26 cellular contexts compared by ENCODE assay signal in genomic region chr7:79646278-79646677, GRCh38.
"Had no signal": no experiment of that assay in that cellular context is flagged by ENCODE, and none has a peak within 500 bp of the region (broad histone marks: within the 10 kb centered on the region; RNA-seq: fewer than 3 reads in every experiment).

No MANE protein-coding gene starts in this region.

- H3K4me3 ChIP-seq: colonic mucosa, esophagus squamous epithelium, gastrocnemius medialis, heart right ventricle, left lung, lower lobe of right lung, mucosa of descending colon had no signal

- H3K9me3 ChIP-seq: colonic mucosa, esophagus squamous epithelium, gastrocnemius medialis, heart right ventricle, lower lobe of right lung, mucosa of descending colon had no signal

- DNase-seq: colonic mucosa; cortex of kidney; effector CD8-positive, alpha-beta T cell; effector memory CD8-positive, alpha-beta T cell; endodermal cell; erythroblast; esophagus squamous epithelium; foreskin fibroblast; foreskin melanocyte; gastrocnemius medialis; glutamatergic neuron; head of caudate nucleus; heart right ventricle; hippocampal formation; left cardiac atrium; left lung; left ventricle myocardium superior; lower lobe of right lung; mesenchymal stem cell; mucosa of descending colon; naive B cell had no signal

- FAIRE-seq: endometrium, islet of Langerhans, keratinocyte had no signal

- H3K27ac ChIP-seq: colonic mucosa, epithelial cell of prostate, esophagus squamous epithelium, gastrocnemius medialis, heart right ventricle, left lung, lower lobe of right lung had no signal

- ATAC-seq: effector memory CD8-positive, alpha-beta T cell; esophagus mucosa; gastrocnemius medialis; heart right ventricle; left cardiac atrium; left lung; left ventricle myocardium superior; lower lobe of right lung; mucosa of descending colon had no signal

- H3K27me3 ChIP-seq: colonic mucosa, esophagus squamous epithelium, gastrocnemius medialis, heart right ventricle, left lung had no signal

- H3K36me3 ChIP-seq: colonic mucosa, esophagus squamous epithelium, gastrocnemius medialis, heart right ventricle, left lung, lower lobe of right lung had no signal

- H3K4me1 ChIP-seq: colonic mucosa, esophagus squamous epithelium, gastrocnemius medialis, heart right ventricle, left lung, lower lobe of right lung had no signal
